Comparison of ENCODE assay signal across 1 cellular context in the genomic region with DNA sequence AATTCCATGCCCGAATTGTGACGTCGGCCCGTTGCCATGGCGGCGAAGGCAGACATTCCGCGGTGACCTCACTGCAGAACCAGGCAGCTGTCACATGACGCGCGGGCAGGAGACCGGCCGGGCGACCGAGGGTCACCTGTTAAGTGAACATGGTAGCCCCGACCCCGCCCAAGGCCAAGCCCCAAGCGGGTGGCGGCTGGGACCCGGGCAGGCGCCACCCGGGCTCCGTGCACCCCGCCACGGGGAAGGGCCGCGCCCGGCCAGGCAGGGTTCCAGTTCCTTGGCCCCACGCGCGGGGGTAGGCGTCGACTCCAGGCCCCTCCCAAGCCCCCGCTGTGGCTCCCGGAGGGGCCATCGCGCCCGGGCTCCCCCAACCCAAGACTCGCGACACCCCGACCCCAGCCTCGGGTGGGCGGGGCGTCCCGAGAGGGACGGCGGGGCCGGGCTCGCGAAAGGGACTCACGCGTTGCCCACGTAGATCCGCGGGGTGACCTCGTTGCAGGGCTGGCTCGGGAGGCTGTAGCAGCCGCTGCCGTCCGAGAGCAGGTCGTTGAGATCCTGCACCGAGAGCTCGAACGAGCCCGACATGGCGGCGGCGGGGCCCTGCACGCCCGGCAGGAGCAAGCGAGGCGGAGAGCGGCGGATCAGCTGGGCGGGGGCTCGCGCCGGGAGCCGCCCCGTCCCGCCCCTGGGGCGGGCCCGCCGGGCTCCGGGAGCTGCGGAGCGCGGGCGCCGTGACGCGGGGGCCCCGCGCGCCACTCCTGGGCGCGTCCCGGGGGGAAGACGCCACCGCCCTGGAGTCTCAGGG.
A peak's percentile ranks its signal among the peaks of the same experiment; 100 is the strongest.
TF ChIP-seq lines count a peak whose summit lies in the region.

A gene (minus strand): TSS at position 641 of the 808 bp plus-strand sequence. CDS start 53 bp downstream, at position 588.

TF ChIP-seq in HEK293, 187 proteins besides CTCF, POLR2A, EP300 and RAD21 (continued from another document and continues in another):
- TF ChIP-seq, protein P1, sequence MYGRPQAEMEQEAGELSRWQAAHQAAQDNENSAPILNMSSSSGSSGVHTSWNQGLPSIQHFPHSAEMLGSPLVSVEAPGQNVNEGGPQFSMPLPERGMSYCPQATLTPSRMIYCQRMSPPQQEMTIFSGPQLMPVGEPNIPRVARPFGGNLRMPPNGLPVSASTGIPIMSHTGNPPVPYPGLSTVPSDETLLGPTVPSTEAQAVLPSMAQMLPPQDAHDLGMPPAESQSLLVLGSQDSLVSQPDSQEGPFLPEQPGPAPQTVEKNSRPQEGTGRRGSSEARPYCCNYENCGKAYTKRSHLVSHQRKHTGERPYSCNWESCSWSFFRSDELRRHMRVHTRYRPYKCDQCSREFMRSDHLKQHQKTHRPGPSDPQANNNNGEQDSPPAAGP (tag by site-specific recombination; IDR thresholded peaks at IDR 0.05): no peak
- no peak for TF ChIP-seq HOXA7 (CRISPR knock-in tag; IDR thresholded peaks at IDR 0.05; ENCODE audit: borderline replicate concordance)
- TF ChIP-seq, protein P2, sequence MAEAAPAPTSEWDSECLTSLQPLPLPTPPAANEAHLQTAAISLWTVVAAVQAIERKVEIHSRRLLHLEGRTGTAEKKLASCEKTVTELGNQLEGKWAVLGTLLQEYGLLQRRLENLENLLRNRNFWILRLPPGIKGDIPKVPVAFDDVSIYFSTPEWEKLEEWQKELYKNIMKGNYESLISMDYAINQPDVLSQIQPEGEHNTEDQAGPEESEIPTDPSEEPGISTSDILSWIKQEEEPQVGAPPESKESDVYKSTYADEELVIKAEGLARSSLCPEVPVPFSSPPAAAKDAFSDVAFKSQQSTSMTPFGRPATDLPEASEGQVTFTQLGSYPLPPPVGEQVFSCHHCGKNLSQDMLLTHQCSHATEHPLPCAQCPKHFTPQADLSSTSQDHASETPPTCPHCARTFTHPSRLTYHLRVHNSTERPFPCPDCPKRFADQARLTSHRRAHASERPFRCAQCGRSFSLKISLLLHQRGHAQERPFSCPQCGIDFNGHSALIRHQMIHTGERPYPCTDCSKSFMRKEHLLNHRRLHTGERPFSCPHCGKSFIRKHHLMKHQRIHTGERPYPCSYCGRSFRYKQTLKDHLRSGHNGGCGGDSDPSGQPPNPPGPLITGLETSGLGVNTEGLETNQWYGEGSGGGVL (tag by site-specific recombination; IDR thresholded peaks at IDR 0.05): peak; percentile 53
- TF ChIP-seq ZNF341 (tag by site-specific recombination; IDR thresholded peaks at IDR 0.05; ENCODE audit: low read depth): 0 out of 2 replicates have a peak, but pooled peaks have one; percentile 11
- peak; percentile 94 for TF ChIP-seq SCRT2 (tag by site-specific recombination; IDR thresholded peaks at IDR 0.05)
- TF ChIP-seq YY2 (tag by site-specific recombination; IDR thresholded peaks at IDR 0.05): no peak; the same call in 1 of the 2 replicates
- 0 out of 2 replicates have a peak, but pooled peaks have one; percentile 14 for TF ChIP-seq KLF7 (tag by site-specific recombination; IDR thresholded peaks at IDR 0.05; ENCODE audit: borderline replicate concordance)
- no peak for TF ChIP-seq ZNF654 (tag by site-specific recombination; IDR thresholded peaks at IDR 0.05; ENCODE audit: low read depth)
- peak; percentile 53 for TF ChIP-seq SP2 (tag by site-specific recombination; IDR thresholded peaks at IDR 0.05)
- TF ChIP-seq, protein P3, sequence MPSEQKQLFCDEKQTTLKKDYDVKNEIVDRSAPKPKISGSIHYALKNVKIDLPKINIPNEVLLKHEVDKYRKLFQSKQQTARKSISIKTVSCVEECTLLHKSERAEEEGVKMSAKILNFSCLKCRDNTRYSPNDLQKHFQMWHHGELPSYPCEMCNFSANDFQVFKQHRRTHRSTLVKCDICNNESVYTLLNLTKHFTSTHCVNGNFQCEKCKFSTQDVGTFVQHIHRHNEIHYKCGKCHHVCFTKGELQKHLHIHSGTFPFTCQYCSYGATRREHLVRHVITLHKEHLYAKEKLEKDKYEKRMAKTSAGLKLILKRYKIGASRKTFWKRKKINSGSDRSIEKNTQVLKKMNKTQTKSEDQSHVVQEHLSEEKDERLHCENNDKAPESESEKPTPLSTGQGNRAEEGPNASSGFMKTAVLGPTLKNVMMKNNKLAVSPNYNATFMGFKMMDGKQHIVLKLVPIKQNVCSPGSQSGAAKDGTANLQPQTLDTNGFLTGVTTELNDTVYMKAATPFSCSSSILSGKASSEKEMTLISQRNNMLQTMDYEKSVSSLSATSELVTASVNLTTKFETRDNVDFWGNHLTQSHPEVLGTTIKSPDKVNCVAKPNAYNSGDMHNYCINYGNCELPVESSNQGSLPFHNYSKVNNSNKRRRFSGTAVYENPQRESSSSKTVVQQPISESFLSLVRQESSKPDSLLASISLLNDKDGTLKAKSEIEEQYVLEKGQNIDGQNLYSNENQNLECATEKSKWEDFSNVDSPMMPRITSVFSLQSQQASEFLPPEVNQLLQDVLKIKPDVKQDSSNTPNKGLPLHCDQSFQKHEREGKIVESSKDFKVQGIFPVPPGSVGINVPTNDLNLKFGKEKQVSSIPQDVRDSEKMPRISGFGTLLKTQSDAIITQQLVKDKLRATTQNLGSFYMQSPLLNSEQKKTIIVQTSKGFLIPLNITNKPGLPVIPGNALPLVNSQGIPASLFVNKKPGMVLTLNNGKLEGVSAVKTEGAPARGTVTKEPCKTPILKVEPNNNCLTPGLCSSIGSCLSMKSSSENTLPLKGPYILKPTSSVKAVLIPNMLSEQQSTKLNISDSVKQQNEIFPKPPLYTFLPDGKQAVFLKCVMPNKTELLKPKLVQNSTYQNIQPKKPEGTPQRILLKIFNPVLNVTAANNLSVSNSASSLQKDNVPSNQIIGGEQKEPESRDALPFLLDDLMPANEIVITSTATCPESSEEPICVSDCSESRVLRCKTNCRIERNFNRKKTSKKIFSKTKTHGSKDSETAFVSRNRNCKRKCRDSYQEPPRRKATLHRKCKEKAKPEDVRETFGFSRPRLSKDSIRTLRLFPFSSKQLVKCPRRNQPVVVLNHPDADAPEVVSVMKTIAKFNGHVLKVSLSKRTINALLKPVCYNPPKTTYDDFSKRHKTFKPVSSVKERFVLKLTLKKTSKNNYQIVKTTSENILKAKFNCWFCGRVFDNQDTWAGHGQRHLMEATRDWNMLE (tag by site-specific recombination; conservative IDR thresholded peaks at IDR 0.05; ENCODE audit: low read depth): no peak
- no peak for TF ChIP-seq ZNF670 (tag by site-specific recombination; IDR thresholded peaks at IDR 0.05; ENCODE audit: low read depth)
- TF ChIP-seq ZNF629 (tag by site-specific recombination; IDR thresholded peaks at IDR 0.05): peak; percentile 98
- TF ChIP-seq, protein P4, sequence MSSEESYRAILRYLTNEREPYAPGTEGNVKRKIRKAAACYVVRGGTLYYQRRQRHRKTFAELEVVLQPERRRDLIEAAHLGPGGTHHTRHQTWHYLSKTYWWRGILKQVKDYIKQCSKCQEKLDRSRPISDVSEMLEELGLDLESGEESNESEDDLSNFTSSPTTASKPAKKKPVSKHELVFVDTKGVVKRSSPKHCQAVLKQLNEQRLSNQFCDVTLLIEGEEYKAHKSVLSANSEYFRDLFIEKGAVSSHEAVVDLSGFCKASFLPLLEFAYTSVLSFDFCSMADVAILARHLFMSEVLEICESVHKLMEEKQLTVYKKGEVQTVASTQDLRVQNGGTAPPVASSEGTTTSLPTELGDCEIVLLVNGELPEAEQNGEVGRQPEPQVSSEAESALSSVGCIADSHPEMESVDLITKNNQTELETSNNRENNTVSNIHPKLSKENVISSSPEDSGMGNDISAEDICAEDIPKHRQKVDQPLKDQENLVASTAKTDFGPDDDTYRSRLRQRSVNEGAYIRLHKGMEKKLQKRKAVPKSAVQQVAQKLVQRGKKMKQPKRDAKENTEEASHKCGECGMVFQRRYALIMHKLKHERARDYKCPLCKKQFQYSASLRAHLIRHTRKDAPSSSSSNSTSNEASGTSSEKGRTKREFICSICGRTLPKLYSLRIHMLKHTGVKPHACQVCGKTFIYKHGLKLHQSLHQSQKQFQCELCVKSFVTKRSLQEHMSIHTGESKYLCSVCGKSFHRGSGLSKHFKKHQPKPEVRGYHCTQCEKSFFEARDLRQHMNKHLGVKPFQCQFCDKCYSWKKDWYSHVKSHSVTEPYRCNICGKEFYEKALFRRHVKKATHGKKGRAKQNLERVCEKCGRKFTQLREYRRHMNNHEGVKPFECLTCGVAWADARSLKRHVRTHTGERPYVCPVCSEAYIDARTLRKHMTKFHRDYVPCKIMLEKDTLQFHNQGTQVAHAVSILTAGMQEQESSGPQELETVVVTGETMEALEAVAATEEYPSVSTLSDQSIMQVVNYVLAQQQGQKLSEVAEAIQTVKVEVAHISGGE (tag by site-specific recombination; conservative IDR thresholded peaks at IDR 0.05; ENCODE audit: low read depth): no peak
- TF ChIP-seq, protein P5, sequence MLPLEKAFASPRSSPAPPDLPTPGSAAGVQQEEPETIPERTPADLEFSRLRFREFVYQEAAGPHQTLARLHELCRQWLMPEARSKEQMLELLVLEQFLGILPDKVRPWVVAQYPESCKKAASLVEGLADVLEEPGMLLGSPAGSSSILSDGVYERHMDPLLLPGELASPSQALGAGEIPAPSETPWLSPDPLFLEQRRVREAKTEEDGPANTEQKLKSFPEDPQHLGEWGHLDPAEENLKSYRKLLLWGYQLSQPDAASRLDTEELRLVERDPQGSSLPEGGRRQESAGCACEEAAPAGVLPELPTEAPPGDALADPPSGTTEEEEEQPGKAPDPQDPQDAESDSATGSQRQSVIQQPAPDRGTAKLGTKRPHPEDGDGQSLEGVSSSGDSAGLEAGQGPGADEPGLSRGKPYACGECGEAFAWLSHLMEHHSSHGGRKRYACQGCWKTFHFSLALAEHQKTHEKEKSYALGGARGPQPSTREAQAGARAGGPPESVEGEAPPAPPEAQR (tag by site-specific recombination; IDR thresholded peaks at IDR 0.05): no peak
- TF ChIP-seq ZNF623 (tag by site-specific recombination; IDR thresholded peaks at IDR 0.05): no peak
- TF ChIP-seq GLIS1 (tag by site-specific recombination; IDR thresholded peaks at IDR 0.05): peak; percentile 50; the same call in 1 of the 2 replicates
- TF ChIP-seq, protein P6, sequence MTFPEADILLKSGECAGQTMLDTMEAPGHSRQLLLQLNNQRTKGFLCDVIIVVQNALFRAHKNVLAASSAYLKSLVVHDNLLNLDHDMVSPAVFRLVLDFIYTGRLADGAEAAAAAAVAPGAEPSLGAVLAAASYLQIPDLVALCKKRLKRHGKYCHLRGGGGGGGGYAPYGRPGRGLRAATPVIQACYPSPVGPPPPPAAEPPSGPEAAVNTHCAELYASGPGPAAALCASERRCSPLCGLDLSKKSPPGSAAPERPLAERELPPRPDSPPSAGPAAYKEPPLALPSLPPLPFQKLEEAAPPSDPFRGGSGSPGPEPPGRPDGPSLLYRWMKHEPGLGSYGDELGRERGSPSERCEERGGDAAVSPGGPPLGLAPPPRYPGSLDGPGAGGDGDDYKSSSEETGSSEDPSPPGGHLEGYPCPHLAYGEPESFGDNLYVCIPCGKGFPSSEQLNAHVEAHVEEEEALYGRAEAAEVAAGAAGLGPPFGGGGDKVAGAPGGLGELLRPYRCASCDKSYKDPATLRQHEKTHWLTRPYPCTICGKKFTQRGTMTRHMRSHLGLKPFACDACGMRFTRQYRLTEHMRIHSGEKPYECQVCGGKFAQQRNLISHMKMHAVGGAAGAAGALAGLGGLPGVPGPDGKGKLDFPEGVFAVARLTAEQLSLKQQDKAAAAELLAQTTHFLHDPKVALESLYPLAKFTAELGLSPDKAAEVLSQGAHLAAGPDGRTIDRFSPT (tag by site-specific recombination; IDR thresholded peaks at IDR 0.05): peak; percentile 94
- TF ChIP-seq ZNF785 (tag by site-specific recombination; IDR thresholded peaks at IDR 0.05): 0 out of 2 replicates have a peak, but pooled peaks have one; percentile 15
- TF ChIP-seq ZNF558 (tag by site-specific recombination; IDR thresholded peaks at IDR 0.05): no peak
- TF ChIP-seq, protein P7, sequence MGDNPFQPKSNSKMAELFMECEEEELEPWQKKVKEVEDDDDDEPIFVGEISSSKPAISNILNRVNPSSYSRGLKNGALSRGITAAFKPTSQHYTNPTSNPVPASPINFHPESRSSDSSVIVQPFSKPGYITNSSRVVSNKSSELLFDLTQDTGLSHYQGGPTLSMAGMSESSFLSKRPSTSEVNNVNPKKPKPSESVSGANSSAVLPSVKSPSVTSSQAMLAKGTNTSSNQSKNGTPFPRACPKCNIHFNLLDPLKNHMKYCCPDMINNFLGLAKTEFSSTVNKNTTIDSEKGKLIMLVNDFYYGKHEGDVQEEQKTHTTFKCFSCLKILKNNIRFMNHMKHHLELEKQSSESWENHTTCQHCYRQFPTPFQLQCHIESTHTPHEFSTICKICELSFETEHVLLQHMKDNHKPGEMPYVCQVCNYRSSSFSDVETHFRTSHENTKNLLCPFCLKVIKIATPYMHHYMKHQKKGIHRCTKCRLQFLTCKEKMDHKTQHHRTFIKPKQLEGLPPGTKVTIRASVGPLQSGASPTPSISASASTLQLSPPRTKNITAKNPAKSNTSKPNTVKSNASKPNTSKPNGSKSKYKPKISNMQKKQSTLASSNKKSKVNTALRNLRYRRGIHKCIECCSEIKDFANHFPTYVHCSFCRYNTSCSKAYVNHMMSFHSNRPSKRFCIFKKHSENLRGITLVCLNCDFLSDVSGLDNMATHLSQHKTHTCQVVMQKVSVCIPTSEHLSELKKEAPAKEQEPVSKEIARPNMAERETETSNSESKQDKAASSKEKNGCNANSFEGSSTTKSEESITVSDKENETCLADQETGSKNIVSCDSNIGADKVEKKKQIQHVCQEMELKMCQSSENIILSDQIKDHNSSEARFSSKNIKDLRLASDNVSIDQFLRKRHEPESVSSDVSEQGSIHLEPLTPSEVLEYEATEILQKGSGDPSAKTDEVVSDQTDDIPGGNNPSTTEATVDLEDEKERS (tag by site-specific recombination; IDR thresholded peaks at IDR 0.05): no peak
- TF ChIP-seq, protein P8, sequence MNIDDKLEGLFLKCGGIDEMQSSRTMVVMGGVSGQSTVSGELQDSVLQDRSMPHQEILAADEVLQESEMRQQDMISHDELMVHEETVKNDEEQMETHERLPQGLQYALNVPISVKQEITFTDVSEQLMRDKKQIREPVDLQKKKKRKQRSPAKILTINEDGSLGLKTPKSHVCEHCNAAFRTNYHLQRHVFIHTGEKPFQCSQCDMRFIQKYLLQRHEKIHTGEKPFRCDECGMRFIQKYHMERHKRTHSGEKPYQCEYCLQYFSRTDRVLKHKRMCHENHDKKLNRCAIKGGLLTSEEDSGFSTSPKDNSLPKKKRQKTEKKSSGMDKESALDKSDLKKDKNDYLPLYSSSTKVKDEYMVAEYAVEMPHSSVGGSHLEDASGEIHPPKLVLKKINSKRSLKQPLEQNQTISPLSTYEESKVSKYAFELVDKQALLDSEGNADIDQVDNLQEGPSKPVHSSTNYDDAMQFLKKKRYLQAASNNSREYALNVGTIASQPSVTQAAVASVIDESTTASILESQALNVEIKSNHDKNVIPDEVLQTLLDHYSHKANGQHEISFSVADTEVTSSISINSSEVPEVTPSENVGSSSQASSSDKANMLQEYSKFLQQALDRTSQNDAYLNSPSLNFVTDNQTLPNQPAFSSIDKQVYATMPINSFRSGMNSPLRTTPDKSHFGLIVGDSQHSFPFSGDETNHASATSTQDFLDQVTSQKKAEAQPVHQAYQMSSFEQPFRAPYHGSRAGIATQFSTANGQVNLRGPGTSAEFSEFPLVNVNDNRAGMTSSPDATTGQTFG (tag by site-specific recombination; IDR thresholded peaks at IDR 0.05; ENCODE audit: borderline replicate concordance): no peak
- peak; percentile 57 for TF ChIP-seq ZNF423 (tag by site-specific recombination; IDR thresholded peaks at IDR 0.05)
- TF ChIP-seq, protein P9, sequence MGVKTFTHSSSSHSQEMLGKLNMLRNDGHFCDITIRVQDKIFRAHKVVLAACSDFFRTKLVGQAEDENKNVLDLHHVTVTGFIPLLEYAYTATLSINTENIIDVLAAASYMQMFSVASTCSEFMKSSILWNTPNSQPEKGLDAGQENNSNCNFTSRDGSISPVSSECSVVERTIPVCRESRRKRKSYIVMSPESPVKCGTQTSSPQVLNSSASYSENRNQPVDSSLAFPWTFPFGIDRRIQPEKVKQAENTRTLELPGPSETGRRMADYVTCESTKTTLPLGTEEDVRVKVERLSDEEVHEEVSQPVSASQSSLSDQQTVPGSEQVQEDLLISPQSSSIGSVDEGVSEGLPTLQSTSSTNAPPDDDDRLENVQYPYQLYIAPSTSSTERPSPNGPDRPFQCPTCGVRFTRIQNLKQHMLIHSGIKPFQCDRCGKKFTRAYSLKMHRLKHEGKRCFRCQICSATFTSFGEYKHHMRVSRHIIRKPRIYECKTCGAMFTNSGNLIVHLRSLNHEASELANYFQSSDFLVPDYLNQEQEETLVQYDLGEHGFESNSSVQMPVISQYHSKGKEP (tag by site-specific recombination; IDR thresholded peaks at IDR 0.05): no peak
